Comparison of ENCODE assay signal across 9 cellular contexts in the genomic region with DNA sequence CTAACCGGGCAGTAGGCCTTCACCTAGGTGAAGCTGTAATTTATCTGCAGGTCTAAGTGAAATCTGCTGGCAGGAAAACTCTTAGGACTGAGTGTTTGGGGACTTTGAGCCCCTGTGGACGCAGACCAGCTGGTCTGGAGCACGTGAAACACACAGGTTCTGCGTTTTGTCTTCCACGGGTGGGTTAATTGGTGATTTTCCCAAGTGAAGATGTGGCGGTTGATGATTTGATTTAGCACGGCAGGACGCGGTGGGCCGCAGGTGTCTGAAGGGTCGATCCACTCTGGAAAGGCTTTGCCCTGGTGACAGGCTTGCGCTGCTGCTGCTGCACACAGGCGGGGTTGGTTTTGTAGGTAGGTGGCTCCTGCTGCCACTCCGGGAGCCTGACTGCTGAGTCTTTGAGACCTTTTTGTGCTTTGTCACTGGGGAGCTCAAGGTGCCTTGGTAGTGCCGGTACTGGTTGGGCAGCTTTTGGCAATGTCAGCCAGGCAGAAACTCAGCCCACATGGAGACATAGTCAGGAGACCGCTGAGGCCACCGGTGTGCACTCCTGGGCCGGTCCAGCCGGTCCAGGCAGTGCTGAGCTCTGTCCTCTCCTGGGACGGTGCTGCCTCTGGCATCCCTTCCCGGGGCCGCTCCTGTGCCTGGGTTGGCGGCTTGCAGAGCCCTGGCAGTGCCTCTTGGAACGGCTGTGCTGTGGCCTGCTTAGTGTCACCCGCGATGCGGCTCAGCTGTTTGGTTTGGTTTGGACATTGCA. TPM values are rescaled to one million over a fixed set of nuclear protein-coding genes. Genes with fewer than 3 reads are reported as not detected.
DNase-seq lines count a peak whose midpoint lies in the region; ATAC-seq and TF ChIP-seq lines count a peak whose summit lies in the region.
"Had no signal": no experiment of that assay in that cellular context is flagged by ENCODE, and none has a peak within 500 bp of the region (broad histone marks: within the 10 kb centered on the region; RNA-seq: fewer than 3 reads in every experiment).

No MANE protein-coding gene starts in this region.

- H3K4me1 ChIP-seq in right atrium auricular region (peaks cover 0 to 77% of the 10 kb centered on the region in 2 donors), psoas muscle (peaks cover 27% of the 10 kb centered on the region), MM.1S (ENCODE audit: low read length) (no peaks in the 10 kb centered on the region)

- H3K27me3 ChIP-seq in right atrium auricular region (no peaks in the 10 kb centered on the region), psoas muscle (ENCODE audit: insufficient read depth in 3 of 3, low read length in 2 of 3) (peaks cover 0 to 3% (median 0%) of the 10 kb centered on the region in 3 donors), MM.1S (replicated peaks; ENCODE audit: insufficient read depth, low read length) (peaks cover 87% of the 10 kb centered on the region)

- H3F3A ChIP-seq in MM.1S (ENCODE audit: insufficient read depth, low read length): no peaks in the 10 kb centered on the region

- no peaks in the 10 kb centered on the region for H3K9me3 ChIP-seq in right atrium auricular region
- no peaks in the 10 kb centered on the region for H3K9me3 ChIP-seq in psoas muscle
- no peaks in the 10 kb centered on the region for H3K9me3 ChIP-seq in MM.1S (replicated peaks; ENCODE audit: insufficient read depth, low read length)

- peaks cover 62% of the 10 kb centered on the region for H3K4me1 Mint-ChIP-seq in Calu3 (ENCODE audit: low read depth, unreplicated experiment)
- H3K4me1 Mint-ChIP-seq in activated naive CD8-positive, alpha-beta T cell treated with anti-CD3 and anti-CD28 coated beads, Interleukin-2, amount 50 U/mL, for 24 hours: peaks cover 14% of the 10 kb centered on the region

- ATAC-seq in activated naive CD8-positive, alpha-beta T cell treated with anti-CD3 and anti-CD28 coated beads, Interleukin-2, amount 50 U/mL, for 24 hours: no peak
- ATAC-seq in psoas muscle: peak; percentile 49 to 75 (median 72)
- no peak for ATAC-seq in HG03432 (IDR thresholded peaks at IDR 0.05; ENCODE audit: unreplicated experiment)
- ATAC-seq in GM18907 (IDR thresholded peaks at IDR 0.05; ENCODE audit: unreplicated experiment): no peak

- peak overlapping the region in 1 of 2 donors; percentile 68 for H3K4me3 ChIP-seq in right atrium auricular region
- H3K4me3 ChIP-seq in psoas muscle: peak overlapping the region; percentile 3
- H3K4me3 ChIP-seq in MM.1S (ENCODE audit: low read length): no peak overlapping the region

- no peak overlapping the region for H2AFZ ChIP-seq in MM.1S (ENCODE audit: low read length)

- H3K27ac ChIP-seq in right atrium auricular region (peak overlapping the region; percentile 63 to 79), psoas muscle (peak overlapping the region; percentile 1), MM.1S (ENCODE audit: low read length) (no peak overlapping the region)

- no peak overlapping the region for H3K9ac ChIP-seq in MM.1S (ENCODE audit: low read length)

- 47 to 58% (median 52%) methylated on average over 26 to 27 of the region's 27 CpGs for WGBS in psoas muscle, 3 donors

- peak; percentile 83 for DNase-seq in Calu3
- no peak for DNase-seq in activated naive CD8-positive, alpha-beta T cell treated with anti-CD3 and anti-CD28 coated beads, Interleukin-2, amount 50 U/mL, for 24 hours
- no peak for DNase-seq in right atrium auricular region (ENCODE audit: low spot score)
- DNase-seq in psoas muscle: peak; percentile 62 to 84
- DNase-seq in AML-193 (lab: John Stamatoyannopoulos, UW): no peak
- DNase-seq in MM.1S: no peak
- DNase-seq: activated effector memory CD4-positive, alpha-beta T cell treated with anti-CD3 and anti-CD28 coated beads, Interleukin-2, amount 50 U/mL, for 16 hours had no signal

- H3K27ac Mint-ChIP-seq in Calu3 (ENCODE audit: unreplicated experiment): peak overlapping the region; percentile 91
- H3K27ac Mint-ChIP-seq in activated naive CD8-positive, alpha-beta T cell treated with anti-CD3 and anti-CD28 coated beads, Interleukin-2, amount 50 U/mL, for 24 hours: no peak overlapping the region

- TF ChIP-seq CTCF in Calu3 (IDR thresholded peaks at IDR 0.05; ENCODE audit: unreplicated experiment) (no peak), right atrium auricular region (IDR thresholded peaks at IDR 0.05) (no peak), psoas muscle (IDR thresholded peaks at IDR 0.05) (no peak), MM.1S (IDR thresholded peaks at IDR 0.05; ENCODE audit: low read length) (no peak)

- H3K4me2 ChIP-seq in MM.1S (ENCODE audit: low read depth, low read length): no peak overlapping the region

- H3K36me3 ChIP-seq in right atrium auricular region: no peaks in the 10 kb centered on the region
- H3K36me3 ChIP-seq in psoas muscle (ENCODE audit: insufficient read depth in 1 of 2, low read depth in 1 of 2): no peaks in the 10 kb centered on the region
- no peaks in the 10 kb centered on the region for H3K36me3 ChIP-seq in MM.1S (replicated peaks; ENCODE audit: insufficient read depth, low read length)

- BruUV-seq in Calu3 (replicated peaks; lab: Mats Ljungman, UMichigan): no TSS peak

- H3K27me3 Mint-ChIP-seq in Calu3 (ENCODE audit: unreplicated experiment): no peaks in the 10 kb centered on the region
- peaks cover 26% of the 10 kb centered on the region for H3K27me3 Mint-ChIP-seq in activated naive CD8-positive, alpha-beta T cell treated with anti-CD3 and anti-CD28 coated beads, Interleukin-2, amount 50 U/mL, for 24 hours

- H3K9me2 ChIP-seq in MM.1S (replicated peaks; ENCODE audit: insufficient read depth, low read length): no peaks in the 10 kb centered on the region

- no peaks in the 10 kb centered on the region for H4K20me1 ChIP-seq in MM.1S (ENCODE audit: insufficient read depth, low read length)

- H3K36me3 Mint-ChIP-seq in Calu3 (ENCODE audit: insufficient read depth, unreplicated experiment): peaks cover 85% of the 10 kb centered on the region
- no peaks in the 10 kb centered on the region for H3K36me3 Mint-ChIP-seq in activated naive CD8-positive, alpha-beta T cell treated with anti-CD3 and anti-CD28 coated beads, Interleukin-2, amount 50 U/mL, for 24 hours (ENCODE audit: low read depth)

- no peaks in the 10 kb centered on the region for H3K79me2 ChIP-seq in MM.1S (ENCODE audit: low read length)

- H3K9me3 Mint-ChIP-seq in Calu3 (ENCODE audit: low read depth, unreplicated experiment): no peaks in the 10 kb centered on the region
- H3K9me3 Mint-ChIP-seq in activated naive CD8-positive, alpha-beta T cell treated with anti-CD3 and anti-CD28 coated beads, Interleukin-2, amount 50 U/mL, for 24 hours: no peaks in the 10 kb centered on the region

- intact Hi-C loops in Calu3 (cut with micrococcal nuclease; ENCODE audit: unreplicated experiment) (no loop called here), psoas muscle (cut with DNase I) (loop anchor here (5.0 kb wide), 1 partner anchor 45 kb away; no protein-coding TSS in a partner anchor)

- CTCF ChIA-PET in Calu3 (lab: Charles Lee): interaction anchor here (0.8 to 2.8 kb wide), 5 partner anchors 13 to 60 kb away, joined by 3 to 19 read pairs (median 7); no protein-coding TSS in a partner anchor

- H3K4me3 Mint-ChIP-seq in Calu3 (ENCODE audit: low read depth, unreplicated experiment): peak overlapping the region; percentile 75
- peak overlapping the region; percentile 79 for H3K4me3 Mint-ChIP-seq in activated naive CD8-positive, alpha-beta T cell treated with anti-CD3 and anti-CD28 coated beads, Interleukin-2, amount 50 U/mL, for 24 hours

RNA-seq across cellular contexts. Expression of a gene that starts 2.3 kb away (rescaled TPM):
- 58.0 and 58.8 TPM in 2 replicates for total RNA-seq in Calu3 (2022)
- total RNA-seq in right atrium auricular region: 10 to 100 TPM; 27.9 to 36.5 TPM
- total RNA-seq in psoas muscle: 10 to 100 TPM in 2 of 4 donors, 1 to 10 TPM in 2; 4.7 to 28.9 (median 10.0) TPM
- 10 to 100 TPM in 1 of 3 donors, 1 to 10 TPM in 2; 3.9 to 13.5 (median 6.5) TPM for polyA plus RNA-seq in psoas muscle

RNA-seq across cellular contexts. Expression of a gene that starts 45.6 kb away (rescaled TPM):
- total RNA-seq in Calu3 (2022) (25.5 and 27.9 TPM in 2 replicates), right atrium auricular region (10 to 100 TPM; 12.9 to 17.5 TPM), psoas muscle (10 to 100 TPM; 32.0 to 36.9 (median 33.6) TPM)
- polyA plus RNA-seq in psoas muscle: 10 to 100 TPM; 38.3 to 53.2 (median 45.6) TPM

Comparison
In these comparisons a context has a peak if more than half of its experiments do, and no peak if none do; other contexts are left out.
1. DNase-seq: peak in Calu3 (single experiment) and psoas muscle (2 of 2); none in activated naive CD8-positive, alpha-beta T cell treated with anti-CD3 and anti-CD28 coated beads, Interleukin-2, amount 50 U/mL, for 24 hours (single experiment), right atrium auricular region (single experiment), AML-193 (0 of 2) and MM.1S (single experiment).
2. ATAC-seq: peak in psoas muscle (4 of 4); none in activated naive CD8-positive, alpha-beta T cell treated with anti-CD3 and anti-CD28 coated beads, Interleukin-2, amount 50 U/mL, for 24 hours (single experiment), HG03432 (single experiment) and GM18907 (single experiment).